Comparison of ENCODE assay signal across 9 cellular contexts in genomic region chr2:24160761-24161160, GRCh38. TPM values are rescaled to one million over a fixed set of nuclear protein-coding genes. Genes with fewer than 3 reads are reported as not detected.
"Had no signal": no experiment of that assay in that cellular context is flagged by ENCODE, and none has a peak within 500 bp of the region (broad histone marks: within the 10 kb centered on the region; RNA-seq: fewer than 3 reads in every experiment).

No MANE protein-coding gene starts in this region.

- DNase-seq: GDM1, GF-D8 had no signal

- FAIRE-seq: G401.6, GM12878, GM12891, GM12892, GM18507, GM19239 had no signal

- H3K4me3 ChIP-seq: GM12878 had no signal

- ATAC-seq: GM12878 had no signal

RNA-seq across cellular contexts. Expression of gene FAM228A, which starts 14.1 kb away (rescaled TPM):
- total RNA-seq: G401, GM12878 had no signal

RNA-seq across cellular contexts. Expression of gene PFN4, which starts 37.6 kb away (rescaled TPM):
- total RNA-seq: G401 had no signal
